In genomic region chr4:55172694-55173287, GRCh38 we compare ENCODE assay signal across 15 cellular contexts. TPM values are rescaled to one million over a fixed set of nuclear protein-coding genes. Genes with fewer than 3 reads are reported as not detected.
DNase-seq lines count a peak whose midpoint lies in the region; ATAC-seq, FAIRE-seq and TF ChIP-seq lines count a peak whose summit lies in the region.
"Had no signal": no experiment of that assay in that cellular context is flagged by ENCODE, and none has a peak within 500 bp of the region (broad histone marks: within the 10 kb centered on the region; RNA-seq: fewer than 3 reads in every experiment).

No MANE protein-coding gene starts in this region.

- no peak overlapping the region; the same call in 1 of the 2 replicates for H2AK5ac ChIP-seq in H1 (ENCODE audit: low read depth, low read length)

- H2BK15ac ChIP-seq in H1 (ENCODE audit: low read length), result no peak overlapping the region

- H3K23ac ChIP-seq in H1 (ENCODE audit: insufficient read length), result no peak overlapping the region

- no peak for TF ChIP-seq CTCF in H1 (IDR thresholded peaks at IDR 0.05; ENCODE audit: control extremely low read depth in 1 of 3, insufficient read depth in 1 of 3, low read depth in 1 of 3, low read length in 3 of 3)
- TF ChIP-seq CTCF in lung (IDR thresholded peaks at IDR 0.05; ENCODE audit: control extremely low read depth, extremely low read depth), result no peak

- DNase-seq in left cardiac atrium (peak; percentile 44), Right ventricle myocardium inferior (ENCODE audit: missing footprints) (no peak), H1 (ENCODE audit: low read depth in 1 of 2, low spot score in 2 of 2) (no peak), lung (ENCODE audit: low spot score) (no peak), NCI-H146 (lab: John Stamatoyannopoulos, UW) (no peak), NCI-H2029 (lab: John Stamatoyannopoulos, UW) (no peak), NCI-H345 (lab: John Stamatoyannopoulos, UW) (no peak), Kasumi-1 (lab: John Stamatoyannopoulos, UW) (no peak)
- DNase-seq: ACHN; DMS79; stimulated activated CD4-positive, alpha-beta T cell treated with anti-CD3 and anti-CD28 coated beads, Interleukin-4, amount 100 ng/mL, for 1 hour had no signal

- no peak for TF ChIP-seq EP300 in H1 (IDR thresholded peaks at IDR 0.05; ENCODE audit: borderline replicate concordance in 1 of 2, low read depth in 2 of 2, low read length in 2 of 2)

- CTCF ChIA-PET in H1 (lab: Charles Lee; ENCODE audit: partially characterized antibody), result interaction anchor here (1.0 to 6.7 kb wide), 2 partner anchors 12 to 17 kb away, joined by 3 to 50 read pairs; no protein-coding TSS in a partner anchor

- no peak overlapping the region for H3K9ac ChIP-seq in H1 (replicated peaks in 1 of 4; ENCODE audit: extremely low read depth in 1 of 4, low read depth in 3 of 4, low read length in 3 of 4)

- no peak overlapping the region for H4K8ac ChIP-seq in H1 (ENCODE audit: extremely low read depth, insufficient read depth, low read length)

- H3K27ac ChIP-seq in H1 (ENCODE audit: low read depth, low read length) (no peak overlapping the region), lung (ENCODE audit: low read depth in 1 of 2, low read length in 1 of 2) (peak overlapping the region; percentile 83 to 87)
- H3K27ac ChIP-seq: neutrophil, VCaP had no signal

- no peak overlapping the region for H3K56ac ChIP-seq in H1 (replicated peaks; ENCODE audit: insufficient read length, low read depth, low read length)

- no peaks in the 10 kb centered on the region; a peak in 1 of 4 replicates for H3K9me3 ChIP-seq in H1 (ENCODE audit: insufficient read depth in 2 of 2, low read depth in 1 of 2, low read length in 1 of 2)
- peaks cover 0 to 2% of the 10 kb centered on the region in 2 donors for H3K9me3 ChIP-seq in lung (ENCODE audit: control insufficient read depth in 2 of 2, insufficient read depth in 1 of 2, low read length in 1 of 2)
- H3K9me3 ChIP-seq: neutrophil had no signal

- TF ChIP-seq RAD21 in H1 (IDR thresholded peaks at IDR 0.05 in 1 of 2, conservative IDR thresholded peaks at IDR 0.05 in 1 of 2; ENCODE audit: low read depth in 2 of 2, low read length in 2 of 2), result no peak

- H3K23me2 ChIP-seq in H1 (ENCODE audit: low read depth, low read length), result no peaks in the 10 kb centered on the region

- TF ChIP-seq POLR2A in H1 (IDR thresholded peaks at IDR 0.05; ENCODE audit: control extremely low read depth in 1 of 2, low read depth in 2 of 2, low read length in 2 of 2), result no peak

- no peak overlapping the region for H4K91ac ChIP-seq in H1 (replicated peaks; ENCODE audit: insufficient read length, low read length)

- peak overlapping the region; percentile 6; the same call in 1 of the 2 replicates for H2BK12ac ChIP-seq in H1 (ENCODE audit: low read depth, low read length)

- H3K18ac ChIP-seq in H1 (ENCODE audit: extremely low read depth, low read length), result no peak overlapping the region

- H2AFZ ChIP-seq in H1 (ENCODE audit: low read length), result no peak overlapping the region

- no peaks in the 10 kb centered on the region for H3K79me2 ChIP-seq in H1 (ENCODE audit: control insufficient read depth in 1 of 2, insufficient read depth in 2 of 2, low read length in 2 of 2)

- no peak for FAIRE-seq in H1 (lab: Jason Lieb, UNC)

- H3K4me3 ChIP-seq in H1 (ENCODE audit: extremely low read depth in 1 of 4, insufficient read depth in 2 of 4, low read depth in 3 of 4, low read length in 4 of 4), result no peak overlapping the region
- H3K4me3 ChIP-seq in lung, result no peak overlapping the region

- H3K4ac ChIP-seq in H1 (replicated peaks; ENCODE audit: insufficient read length, low read depth, low read length), result no peak overlapping the region

- no peak overlapping the region for H4K5ac ChIP-seq in H1 (ENCODE audit: insufficient read length, low read depth, low read length)

- H3K4me1 ChIP-seq in H1 (replicated peaks in 1 of 4; ENCODE audit: control insufficient read depth in 3 of 4, insufficient read depth in 4 of 4, low read length in 3 of 4), result peaks cover 0 to 9% (median 1%) of the 10 kb centered on the region in 4 experiments; a peak in 4 of 7 replicates
- H3K4me1 ChIP-seq in lung (ENCODE audit: control insufficient read depth in 2 of 2, insufficient read depth in 2 of 2, low read length in 2 of 2), result peaks cover 0 to 2% of the 10 kb centered on the region in 2 donors

- H3K36me3 ChIP-seq in H1 (ENCODE audit: control insufficient read depth in 2 of 4, insufficient read depth in 4 of 4, low read length in 3 of 4) (no peaks in the 10 kb centered on the region), lung (ENCODE audit: control insufficient read depth in 2 of 2, insufficient read depth in 2 of 2, low read length in 2 of 2) (no peaks in the 10 kb centered on the region)
- H3K36me3 ChIP-seq: neutrophil had no signal

- no peak overlapping the region for H2BK5ac ChIP-seq in H1 (ENCODE audit: low read depth, low read length)

- H3K27me3 ChIP-seq in H1 (replicated peaks in 1 of 4; ENCODE audit: control insufficient read depth in 3 of 4, extremely low read depth in 1 of 4, insufficient read depth in 3 of 4, low read length in 3 of 4) (no peaks in the 10 kb centered on the region), lung (ENCODE audit: control insufficient read depth, insufficient read depth) (no peaks in the 10 kb centered on the region)
- H3K27me3 ChIP-seq: neutrophil had no signal

- H2BK20ac ChIP-seq in H1 (ENCODE audit: low read length), result no peak overlapping the region; the same call in 1 of the 2 replicates

- intact Hi-C loops in left cardiac atrium (cut with DNase I), result no loop called here
- intact Hi-C loops in Right ventricle myocardium inferior (cut with DNase I), result no loop called here

- no peak overlapping the region for H3K4me2 ChIP-seq in H1 (ENCODE audit: insufficient read depth in 1 of 2, low read depth in 2 of 2, low read length in 2 of 2)

- POLR2A ChIA-PET in H1 (lab: Charles Lee; ENCODE audit: partially characterized antibody), result no interaction called here

- peak; percentile 54 to 55 for ATAC-seq in left cardiac atrium
- no peak for ATAC-seq in Right ventricle myocardium inferior
- ATAC-seq in lung (ENCODE audit: insufficient read depth, low FRiP score), result no peak
- ATAC-seq: Panc1 had no signal

- H4K20me1 ChIP-seq in H1 (replicated peaks in 1 of 2; ENCODE audit: control insufficient read depth in 1 of 2, insufficient read depth in 2 of 2, low read length in 2 of 2), result no peaks in the 10 kb centered on the region

- H2BK120ac ChIP-seq in H1 (replicated peaks; ENCODE audit: low read depth, low read length), result no peak overlapping the region

- no peaks in the 10 kb centered on the region for H3K79me1 ChIP-seq in H1 (ENCODE audit: low read depth, low read length)

- H3K14ac ChIP-seq in H1 (ENCODE audit: insufficient read length), result no peak overlapping the region

- WGBS in H1 (ENCODE audit: extremely low coverage in 1 of 2, insufficient coverage in 1 of 2, insufficient read length in 1 of 2, insufficient replicate concordance in 2 of 2, low coverage in 1 of 2, low lambda C conversion rate in 2 of 2, missing lambda C conversion rate in 1 of 2), 2 experiments, result 85% methylated on average over 4 of the region's 4 CpGs; no CpG with 5 or more reads in 1 of the 2 experiments
- 65 to 75% methylated on average over 4 of the region's 4 CpGs for WGBS in lung, 2 donors

TF ChIP-seq in H1, 55 proteins besides CTCF, POLR2A, EP300 and RAD21:
- TF ChIP-seq KDM4A (IDR thresholded peaks at IDR 0.05; ENCODE audit: low read depth, low read length, severe bottlenecking), result no peak
- no peak for TF ChIP-seq POLR2AphosphoS5 (IDR thresholded peaks at IDR 0.05; ENCODE audit: low read depth, low read length)
- TF ChIP-seq NRF1 (IDR thresholded peaks at IDR 0.05; ENCODE audit: low read depth, low read length), result no peak
- no peak for TF ChIP-seq BRCA1 (IDR thresholded peaks at IDR 0.05; ENCODE audit: low read depth, low read length)
- no peak for TF ChIP-seq PHF8 (conservative IDR thresholded peaks at IDR 0.05; ENCODE audit: low read depth, low read length)
- no peak for TF ChIP-seq SIN3A (conservative IDR thresholded peaks at IDR 0.05 in 1 of 2, IDR thresholded peaks at IDR 0.05 in 1 of 2; ENCODE audit: low read depth in 1 of 2, low read length in 2 of 2)
- TF ChIP-seq, protein P1, sequence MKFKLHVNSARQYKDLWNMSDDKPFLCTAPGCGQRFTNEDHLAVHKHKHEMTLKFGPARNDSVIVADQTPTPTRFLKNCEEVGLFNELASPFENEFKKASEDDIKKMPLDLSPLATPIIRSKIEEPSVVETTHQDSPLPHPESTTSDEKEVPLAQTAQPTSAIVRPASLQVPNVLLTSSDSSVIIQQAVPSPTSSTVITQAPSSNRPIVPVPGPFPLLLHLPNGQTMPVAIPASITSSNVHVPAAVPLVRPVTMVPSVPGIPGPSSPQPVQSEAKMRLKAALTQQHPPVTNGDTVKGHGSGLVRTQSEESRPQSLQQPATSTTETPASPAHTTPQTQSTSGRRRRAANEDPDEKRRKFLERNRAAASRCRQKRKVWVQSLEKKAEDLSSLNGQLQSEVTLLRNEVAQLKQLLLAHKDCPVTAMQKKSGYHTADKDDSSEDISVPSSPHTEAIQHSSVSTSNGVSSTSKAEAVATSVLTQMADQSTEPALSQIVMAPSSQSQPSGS (IDR thresholded peaks at IDR 0.05; ENCODE audit: low read length), result no peak
- no peak for TF ChIP-seq POU5F1 (IDR thresholded peaks at IDR 0.05; ENCODE audit: low read depth, low read length)
- no peak for TF ChIP-seq SAP30 (IDR thresholded peaks at IDR 0.05; ENCODE audit: insufficient read depth, insufficient replicate concordance, low read length)
- no peak for TF ChIP-seq SP1 (IDR thresholded peaks at IDR 0.05; ENCODE audit: low read depth, low read length)
- TF ChIP-seq TAF7 (optimal IDR thresholded peaks at IDR 0.05; ENCODE audit: borderline replicate concordance, low read depth, low read length), result no peak
- TF ChIP-seq FOSL1 (IDR thresholded peaks at IDR 0.05; ENCODE audit: insufficient read depth, low read depth, low read length), result no peak
- no peak for TF ChIP-seq RBBP5 (IDR thresholded peaks at IDR 0.05; ENCODE audit: borderline replicate concordance, low read depth, low read length)
- no peak for TF ChIP-seq BACH1 (IDR thresholded peaks at IDR 0.05; ENCODE audit: low read length)

RNA-seq across cellular contexts. Expression of gene KDR, which starts 47.4 kb away (rescaled TPM):
- total RNA-seq in left cardiac atrium (10 to 100 TPM; 22.3 to 38.7 TPM), Right ventricle myocardium inferior (23.2 TPM), lung (100 to 1,000 TPM in 1 of 2 donors, 10 to 100 TPM in 1; 43.9 to 132 TPM)
- total RNA-seq in H1 (2021; fragmentation: NEBNext Ultra II Directional; extraction: Animal tissue kit (Norgen Biotek cat#: 25700)), result 98.1 and 106 TPM in 2 replicates
- polyA plus RNA-seq in H1 (2011; rRNA removed) (29.1 and 69.3 TPM in 2 replicates), lung (10 to 100 TPM in 1 of 2 donors, 1 to 10 TPM in 1; 8.4 to 21.1 TPM)
- polyA plus RNA-seq in H1 (2011; cell fraction: cytosol; rRNA removed), result 48.9 TPM
- polyA plus RNA-seq in H1 (2011; cell fraction: nucleus; rRNA removed), result 50.2 TPM
- polyA plus RNA-seq in H1 (2012, experiment 1 of 2), result 94.9 to 122 TPM (median 103 TPM) in 4 replicates
- 6.2 TPM for polyA plus RNA-seq in H1 (2012, experiment 2 of 2)
- 212 TPM for polyA plus RNA-seq in H1 (2013, experiment 1 of 2)
- polyA plus RNA-seq in H1 (2013, experiment 2 of 2), result 178 TPM
- polyA minus RNA-seq in H1 (2011; rRNA and poly(A)+ RNA removed), result 140 and 291 TPM in 2 replicates
- polyA minus RNA-seq in H1 (2011; cell fraction: cytosol; rRNA and poly(A)+ RNA removed), result 70.8 TPM
- polyA minus RNA-seq in H1 (2011; cell fraction: nucleus; rRNA and poly(A)+ RNA removed), result 87.0 TPM
- polyA plus RNA-seq: keratinocyte had no signal

Comparison
In these comparisons a context has a peak if more than half of its experiments do, and no peak if none do; other contexts are left out.
1. ATAC-seq: peak in left cardiac atrium (2 of 2); none in Right ventricle myocardium inferior (single experiment) and lung (single experiment).